14 cellular contexts compared by ENCODE assay signal in genomic region chr18:25305584-25305983, GRCh38. TPM values are rescaled to one million over a fixed set of nuclear protein-coding genes. Genes with fewer than 3 reads are reported as not detected.
A peak's percentile ranks its signal among the peaks of the same experiment; 100 is the strongest.
DNase-seq lines count a peak whose midpoint lies in the region; ATAC-seq and TF ChIP-seq lines count a peak whose summit lies in the region.
"Had no signal": no experiment of that assay in that cellular context is flagged by ENCODE, and none has a peak within 500 bp of the region (broad histone marks: within the 10 kb centered on the region; RNA-seq: fewer than 3 reads in every experiment).

No MANE protein-coding gene starts in this region.

- H3K23ac ChIP-seq in IMR-90 (ENCODE audit: low read depth, low read length) = no peak overlapping the region

- ATAC-seq in IMR-90 (ENCODE audit: low read depth) (no peak), GM19035 (IDR thresholded peaks at IDR 0.05; ENCODE audit: unreplicated experiment) (no peak)
- ATAC-seq: HCT116 had no signal

- H3K27me3 ChIP-seq in IMR-90 (ENCODE audit: control insufficient read depth, insufficient read depth, low read length) (no peaks in the 10 kb centered on the region), WERI-Rb-1 (ENCODE audit: insufficient read depth, low read depth, severe bottlenecking) (peaks cover 7% of the 10 kb centered on the region)

- peaks cover 7% of the 10 kb centered on the region for H3K9me1 ChIP-seq in IMR-90 (ENCODE audit: insufficient read depth, low read length)

- in situ Hi-C loops in IMR-90 (cut with MboI; ENCODE audit: low sequenced_read_pairs) (no loop called here), GM13977 (cut with MboI; ENCODE audit: low pct_unique_long_range_greater_than_20kb, low sequenced_read_pairs, unreplicated experiment) (no loop called here)

- CTCF ChIA-PET in IMR-90 (lab: Yijun Ruan, JAX) = no interaction called here

- no peak overlapping the region for H2AK5ac ChIP-seq in IMR-90 (ENCODE audit: low read depth, low read length)

- H3K9me3 ChIP-seq in IMR-90 (ENCODE audit: control insufficient read depth, insufficient read depth, low read length) (no peaks in the 10 kb centered on the region), WERI-Rb-1 (ENCODE audit: severe bottlenecking) (no peaks in the 10 kb centered on the region)

- peaks cover 7% of the 10 kb centered on the region for H3K36me3 ChIP-seq in IMR-90 (ENCODE audit: control insufficient read depth, insufficient read depth, low read length)
- H3K36me3 ChIP-seq in WERI-Rb-1 = no peaks in the 10 kb centered on the region

- H4K20me1 ChIP-seq in IMR-90 (ENCODE audit: insufficient read depth, low read length) = no peaks in the 10 kb centered on the region

- intact Hi-C loops in IMR-90 (cut with micrococcal nuclease) = no loop called here

- no peak for TF ChIP-seq POLR2A in IMR-90 (IDR thresholded peaks at IDR 0.05; ENCODE audit: low read depth, low read length)

- no peak overlapping the region for H2BK120ac ChIP-seq in IMR-90 (ENCODE audit: low read depth, low read length)

- H3K27ac ChIP-seq in IMR-90 (ENCODE audit: insufficient read depth, low read length) (no peak overlapping the region), WERI-Rb-1 (no peak overlapping the region)

- DNase-seq in EH (ENCODE audit: low read depth) (peak; percentile 20), IMR-90 (peak; percentile 37), choroid plexus epithelial cell (ENCODE audit: low read depth) (peak; percentile 14), fibroblast of the aortic adventitia (ENCODE audit: low read depth) (peak; percentile 52), GM13977 (ENCODE audit: low spot score) (no peak), COR-L47 (lab: John Stamatoyannopoulos, UW) (no peak), WERI-Rb-1 (no peak)
- DNase-seq: ACHN; C1 segment of cervical spinal cord; CD4-positive, alpha-beta T cell; KBM-7 had no signal

- POLR2A ChIA-PET in IMR-90 (lab: Charles Lee; ENCODE audit: unreplicated experiment) = no interaction called here

- dilution Hi-C loops in IMR-90 (cut with HindIII; ENCODE audit: low sequenced_read_pairs, unreplicated experiment) = no loop called here

- H2BK15ac ChIP-seq in IMR-90 (ENCODE audit: low read depth, low read length) = no peak overlapping the region

- H3K4me2 ChIP-seq in IMR-90 (ENCODE audit: low read depth, low read length) = no peak overlapping the region

- H4K8ac ChIP-seq in IMR-90 (ENCODE audit: low read depth in 2 of 2, low read length in 2 of 2) = no peak overlapping the region

- no peak overlapping the region for H2AK9ac ChIP-seq in IMR-90 (replicated peaks; ENCODE audit: low read depth, low read length, poor library complexity)

- no peak overlapping the region for H3K9ac ChIP-seq in IMR-90 (ENCODE audit: low read depth, low read length)

- BruUV-seq in IMR-90 (replicated peaks; lab: Mats Ljungman, UMichigan) = no TSS peak

- H3K56ac ChIP-seq in IMR-90 (ENCODE audit: extremely low read depth, insufficient read depth, low read length) = no peak overlapping the region

- H4K5ac ChIP-seq in IMR-90 (ENCODE audit: low read depth, low read length) = no peak overlapping the region

- TF ChIP-seq RAD21 in IMR-90 (IDR thresholded peaks at IDR 0.05; ENCODE audit: low read length) = no peak

- no peak overlapping the region for H2AFZ ChIP-seq in IMR-90 (replicated peaks; ENCODE audit: low read length, poor library complexity)

- H3K4me3 ChIP-seq in IMR-90 (ENCODE audit: insufficient read depth, low read depth, low read length) (no peak overlapping the region), choroid plexus epithelial cell (ENCODE audit: low read depth, low read length) (no peak overlapping the region), fibroblast of the aortic adventitia (ENCODE audit: low read depth, low read length) (no peak overlapping the region), WERI-Rb-1 (ENCODE audit: low read depth, low read length) (no peak overlapping the region)

- TF ChIP-seq CTCF in IMR-90 (conservative IDR thresholded peaks at IDR 0.05; ENCODE audit: low read depth, low read length) = no peak
- TF ChIP-seq CTCF in choroid plexus epithelial cell (conservative IDR thresholded peaks at IDR 0.05; ENCODE audit: low read depth, low read length) = no peak
- no peak for TF ChIP-seq CTCF in fibroblast of the aortic adventitia (IDR thresholded peaks at IDR 0.05; ENCODE audit: insufficient read depth, low read length)
- TF ChIP-seq CTCF in GM13977 (IDR thresholded peaks at IDR 0.05; ENCODE audit: extremely low read depth, insufficient read depth, missing control alignments) = no peak
- TF ChIP-seq CTCF in WERI-Rb-1 (IDR thresholded peaks at IDR 0.05; ENCODE audit: low read depth, low read length) = no peak

- H3K4ac ChIP-seq in IMR-90 (ENCODE audit: low read depth, low read length) = no peak overlapping the region

- H3K14ac ChIP-seq in IMR-90 (replicated peaks; ENCODE audit: low read depth, low read length) = no peak overlapping the region

- H3K4me1 ChIP-seq in IMR-90 (ENCODE audit: control insufficient read depth, insufficient read depth, low read length) = 0 out of 2 replicates have a peak, but pooled peaks cover 2% of the 10 kb centered on the region

- no peak overlapping the region for H2BK20ac ChIP-seq in IMR-90 (ENCODE audit: low read depth, low read length)

- no peak overlapping the region for H3K18ac ChIP-seq in IMR-90 (ENCODE audit: low read depth, low read length)

- peaks cover 12 to 40% of the 10 kb centered on the region in 2 experiments; a peak in 3 of 4 replicates for H3K79me1 ChIP-seq in IMR-90 (ENCODE audit: low read depth in 1 of 2, low read length in 2 of 2)

- no peak overlapping the region for H4K91ac ChIP-seq in IMR-90 (ENCODE audit: insufficient read depth, low read depth, low read length)

- no peak overlapping the region for H2BK5ac ChIP-seq in IMR-90 (ENCODE audit: low read depth, low read length, poor library complexity, severe bottlenecking)

TF ChIP-seq in IMR-90, 13 proteins besides CTCF, POLR2A, EP300 and RAD21:
- TF ChIP-seq SMC3 (IDR thresholded peaks at IDR 0.05; ENCODE audit: low read depth, low read length) (no peak), RCOR1 (IDR thresholded peaks at IDR 0.05; ENCODE audit: insufficient replicate concordance, low read length) (no peak), CEBPB (IDR thresholded peaks at IDR 0.05; ENCODE audit: low read depth, low read length) (no peak), MXI1 (IDR thresholded peaks at IDR 0.05; ENCODE audit: borderline replicate concordance, low read depth, low read length) (no peak)
TF ChIP-seq in IMR-90: peak in this region for 0.

RNA-seq across cellular contexts. Expression of gene ZNF521, which starts 46.4 kb away (rescaled TPM):
- total RNA-seq in IMR-90 (2012; rRNA removed) (44.7 and 59.3 TPM in 2 replicates), fibroblast of the aortic adventitia (ENCODE audit: low replicate concordance) (35.7 and 48.6 TPM in 2 replicates)
- 21.5 and 30.2 TPM in 2 replicates for polyA plus RNA-seq in IMR-90 (2012; rRNA removed)
- 18.6 and 25.8 TPM in 2 replicates for polyA plus RNA-seq in IMR-90 (2012; cell fraction: cytosol; rRNA removed)
- polyA plus RNA-seq in IMR-90 (2012; cell fraction: nucleus; rRNA removed; ENCODE audit: low replicate concordance) = 17.7 and 26.3 TPM in 2 replicates
- total RNA-seq: A172; CD4-positive, alpha-beta T cell had no signal

Comparison
In these comparisons a context has a peak if more than half of its experiments do, and no peak if none do; other contexts are left out.
1. DNase-seq: peak in EH (single experiment), IMR-90 (single experiment), choroid plexus epithelial cell (single experiment) and fibroblast of the aortic adventitia (single experiment); none in GM13977 (single experiment), COR-L47 (single experiment) and WERI-Rb-1 (single experiment).